In genomic region chr11:65316979-65317786, GRCh38 we compare ENCODE assay signal across 9 cellular contexts. TPM values are rescaled to one million over a fixed set of nuclear protein-coding genes. Genes with fewer than 3 reads are reported as not detected.
DNase-seq lines count a peak whose midpoint lies in the region; ATAC-seq, FAIRE-seq and TF ChIP-seq lines count a peak whose summit lies in the region.
"Had no signal": no experiment of that assay in that cellular context is flagged by ENCODE, and none has a peak within 500 bp of the region (broad histone marks: within the 10 kb centered on the region; RNA-seq: fewer than 3 reads in every experiment).

No MANE protein-coding gene starts in this region.

- peak; percentile 99 for FAIRE-seq in endothelial cell of umbilical vein (lab: Jason Lieb, UNC)

- POLR2A ChIA-PET in endothelial cell of umbilical vein (lab: Charles Lee) = interaction anchor here (0.6 to 3.9 kb wide), 7 partner anchors 9 to 55 kb away, joined by 3 to 65 read pairs (median 3); no protein-coding TSS in a partner anchor

- CTCF ChIA-PET in endothelial cell of umbilical vein (lab: Charles Lee) = interaction anchor here (1.0 to 9.0 kb wide), 12 partner anchors 9 to 113 kb away, joined by 3 to 625 read pairs (median 22); partner anchors contain the start of genes DPF2, POLA2 and TIGD3

- H3K4me2 ChIP-seq in endothelial cell of umbilical vein (ENCODE audit: insufficient read depth, low read length) = peak overlapping the region; percentile 65

- no peak for TF ChIP-seq CTCF in endothelial cell of umbilical vein (IDR thresholded peaks at IDR 0.05; ENCODE audit: extremely low read depth in 1 of 2, insufficient read depth in 1 of 2, low read depth in 1 of 2, low read length in 2 of 2)

- H3K9me1 ChIP-seq in endothelial cell of umbilical vein (replicated peaks; ENCODE audit: control insufficient read depth, extremely low read depth, insufficient read depth, low read length) = no peaks in the 10 kb centered on the region

- peaks cover 31% of the 10 kb centered on the region for H3K4me1 ChIP-seq in endothelial cell of umbilical vein (ENCODE audit: control insufficient read depth, extremely low read depth, insufficient read depth, low read length)
- peaks cover 42% of the 10 kb centered on the region for H3K4me1 ChIP-seq in muscle layer of colon (ENCODE audit: insufficient read depth, low read length)

- no peak overlapping the region for H2AFZ ChIP-seq in endothelial cell of umbilical vein (ENCODE audit: low read depth, low read length)

- H3K9ac ChIP-seq in endothelial cell of umbilical vein (replicated peaks; ENCODE audit: extremely low read depth, insufficient read depth, low read length) (peak overlapping the region; percentile 73), muscle layer of colon (ENCODE audit: low read length) (peak overlapping the region; percentile 15)

- peak; percentile 78 for TF ChIP-seq POLR2A in endothelial cell of umbilical vein (IDR thresholded peaks at IDR 0.05; ENCODE audit: low read depth, low read length)

- dilution Hi-C loops in endothelial cell of umbilical vein (cut with MboI; ENCODE audit: extremely low pct_ligation_motif_present, low sequenced_read_pairs) = no loop called here

- intact Hi-C loops in endothelial cell of umbilical vein (cut with micrococcal nuclease) = loop anchor here (2.0 to 5.0 kb wide), 2 partner anchors 115 to 198 kb away; no protein-coding TSS in a partner anchor

- DNase-seq in AG20443 (ENCODE audit: low spot score) (peak; percentile 61), NCI-H2029 treated with DMSO at 0.1 percent for 48 hours (lab: John Stamatoyannopoulos, UW) (peak; percentile 22), endothelial cell of umbilical vein (ENCODE audit: low read depth, low spot score) (peak; percentile 80), amniotic stem cell (lab: John Stamatoyannopoulos, UW) (no peak), NCI-H1930 (lab: John Stamatoyannopoulos, UW) (no peak)
- DNase-seq: activated naive CD8-positive, alpha-beta T cell treated with anti-CD3 and anti-CD28 coated beads, Interleukin-2, amount 10 ng/mL, durations not matched to agents 7 days and 5 days had no signal

- no peaks in the 10 kb centered on the region for H4K20me1 ChIP-seq in endothelial cell of umbilical vein (replicated peaks; ENCODE audit: control insufficient read depth, extremely low read depth, insufficient read depth, low read length)

- no peaks in the 10 kb centered on the region for H3K9me3 ChIP-seq in endothelial cell of umbilical vein (replicated peaks; ENCODE audit: control insufficient read depth, insufficient read depth, low read length)
- H3K9me3 ChIP-seq in muscle layer of colon (ENCODE audit: low read length) = no peaks in the 10 kb centered on the region

- no TSS peak for BruUV-seq in endothelial cell of umbilical vein (replicated peaks; lab: Mats Ljungman, UMichigan)

- ATAC-seq in GM19455 (IDR thresholded peaks at IDR 0.05; ENCODE audit: unreplicated experiment) (no peak), GM21381 (IDR thresholded peaks at IDR 0.05; ENCODE audit: unreplicated experiment) (no peak)

- H3K79me2 ChIP-seq in endothelial cell of umbilical vein (ENCODE audit: control insufficient read depth, insufficient read depth, low read length) = peaks cover 82% of the 10 kb centered on the region

- peak overlapping the region; percentile 84 for H3K27ac ChIP-seq in endothelial cell of umbilical vein (ENCODE audit: insufficient read depth, low read depth, low read length)
- peak overlapping the region; percentile 65 for H3K27ac ChIP-seq in muscle layer of colon (ENCODE audit: low read depth, low read length)

- H3K4me3 ChIP-seq in endothelial cell of umbilical vein (replicated peaks in 1 of 3; ENCODE audit: insufficient read depth in 1 of 3, low read depth in 1 of 3, low read length in 3 of 3) (peak overlapping the region; percentile 87 to 97 (median 90)), muscle layer of colon (ENCODE audit: low read depth in 1 of 2, low read length in 2 of 2) (peak overlapping the region in 1 of 2 donors; percentile 68)

- H3K36me3 ChIP-seq in endothelial cell of umbilical vein (ENCODE audit: control insufficient read depth in 2 of 2, extremely low read depth in 1 of 2, insufficient read depth in 2 of 2, low read length in 2 of 2) (peaks cover 17 to 20% of the 10 kb centered on the region in 2 experiments), muscle layer of colon (ENCODE audit: insufficient read depth, low read length) (peaks cover 22% of the 10 kb centered on the region)

- H3K27me3 ChIP-seq in endothelial cell of umbilical vein (ENCODE audit: control insufficient read depth in 2 of 2, insufficient read depth in 2 of 2, low read length in 2 of 2) = no peaks in the 10 kb centered on the region
- H3K27me3 ChIP-seq in muscle layer of colon (ENCODE audit: control insufficient read depth in 1 of 2, insufficient read depth in 2 of 2, low read length in 2 of 2) = no peaks in the 10 kb centered on the region

TF ChIP-seq in endothelial cell of umbilical vein, 7 proteins besides CTCF, POLR2A, EP300 and RAD21:
- TF ChIP-seq POLR2AphosphoS5 (IDR thresholded peaks at IDR 0.05; ENCODE audit: insufficient read depth, low read depth, low read length) = peak; percentile 99
- no peak for TF ChIP-seq JUN (IDR thresholded peaks at IDR 0.05; ENCODE audit: borderline replicate concordance, insufficient read depth, insufficient read length, low read depth)
- TF ChIP-seq MYC (IDR thresholded peaks at IDR 0.05; ENCODE audit: low read depth, low read length) = peak; percentile 43
- TF ChIP-seq FOS (IDR thresholded peaks at IDR 0.05; ENCODE audit: borderline replicate concordance, insufficient read depth, low read length) = peak; percentile 89
- no peak for TF ChIP-seq EZH2 (IDR thresholded peaks at IDR 0.05; ENCODE audit: borderline replicate concordance, low read depth, low read length, severe bottlenecking)
- TF ChIP-seq MAX (IDR thresholded peaks at IDR 0.05; ENCODE audit: insufficient read depth, insufficient read length) = peak; percentile 43
- TF ChIP-seq GATA2 (IDR thresholded peaks at IDR 0.05; ENCODE audit: insufficient read depth, insufficient read length, low read depth, low read length) = peak; percentile 76

RNA-seq across cellular contexts. Expression of gene CDC42EP2, which starts 2.5 kb away (rescaled TPM):
- total RNA-seq in endothelial cell of umbilical vein = 23.4 and 23.9 TPM in 2 replicates
- 26.4 and 33.3 TPM in 2 replicates for polyA plus RNA-seq in endothelial cell of umbilical vein
- 12.0 and 17.4 TPM in 2 replicates for polyA plus RNA-seq in endothelial cell of umbilical vein (2011; cell fraction: cytosol; rRNA removed)
- polyA plus RNA-seq in endothelial cell of umbilical vein (2011; cell fraction: nucleus; rRNA removed) = 17.2 and 17.9 TPM in 2 replicates
- polyA plus RNA-seq in endothelial cell of umbilical vein (2012) = 33.6 and 38.1 TPM in 2 replicates
- polyA minus RNA-seq in endothelial cell of umbilical vein = 21.1 and 29.8 TPM in 2 replicates
- 12.0 TPM for polyA minus RNA-seq in endothelial cell of umbilical vein (2011; cell fraction: cytosol; rRNA and poly(A)+ RNA removed)
- polyA minus RNA-seq in endothelial cell of umbilical vein (2011; cell fraction: nucleus; rRNA and poly(A)+ RNA removed) = 35.3 and 46.4 TPM in 2 replicates

RNA-seq across cellular contexts. Expression of gene DPF2, which starts 16.5 kb away (rescaled TPM):
- total RNA-seq in endothelial cell of umbilical vein = 48.9 and 58.7 TPM in 2 replicates
- polyA plus RNA-seq in endothelial cell of umbilical vein = 62.2 and 73.3 TPM in 2 replicates
- polyA plus RNA-seq in endothelial cell of umbilical vein (2011; cell fraction: cytosol; rRNA removed) = 45.6 and 53.3 TPM in 2 replicates
- polyA plus RNA-seq in endothelial cell of umbilical vein (2011; cell fraction: nucleus; rRNA removed) = 72.4 and 84.8 TPM in 2 replicates
- 44.0 and 45.5 TPM in 2 replicates for polyA plus RNA-seq in endothelial cell of umbilical vein (2012)
- 45.6 and 51.2 TPM in 2 replicates for polyA minus RNA-seq in endothelial cell of umbilical vein
- 22.1 TPM for polyA minus RNA-seq in endothelial cell of umbilical vein (2011; cell fraction: cytosol; rRNA and poly(A)+ RNA removed)
- 35.2 and 36.0 TPM in 2 replicates for polyA minus RNA-seq in endothelial cell of umbilical vein (2011; cell fraction: nucleus; rRNA and poly(A)+ RNA removed)

RNA-seq across cellular contexts. Expression of gene TIGD3, which starts 37.4 kb away (rescaled TPM):
- 0.27 TPM in 1 of 2 replicates, not detected in the other for total RNA-seq in endothelial cell of umbilical vein
- 0.18 TPM in 2 replicates for polyA plus RNA-seq in endothelial cell of umbilical vein
- 0.13 TPM in 2 replicates for polyA plus RNA-seq in endothelial cell of umbilical vein (2011; cell fraction: cytosol; rRNA removed)
- 0.41 and 0.43 TPM in 2 replicates for polyA plus RNA-seq in endothelial cell of umbilical vein (2011; cell fraction: nucleus; rRNA removed)
- polyA plus RNA-seq in endothelial cell of umbilical vein (2012) = 0.16 and 0.19 TPM in 2 replicates
- polyA minus RNA-seq in endothelial cell of umbilical vein = 0.15 TPM in 1 of 2 replicates, not detected in the other
- polyA minus RNA-seq in endothelial cell of umbilical vein (2011; cell fraction: cytosol; rRNA and poly(A)+ RNA removed) = 0.92 TPM
- polyA minus RNA-seq in endothelial cell of umbilical vein (2011; cell fraction: nucleus; rRNA and poly(A)+ RNA removed) = not detected in 2 replicates

RNA-seq across cellular contexts. Expression of gene POLA2, which starts 55.4 kb away (rescaled TPM):
- 24.0 and 25.4 TPM in 2 replicates for total RNA-seq in endothelial cell of umbilical vein
- polyA plus RNA-seq in endothelial cell of umbilical vein = 30.0 and 36.2 TPM in 2 replicates
- 25.5 and 28.6 TPM in 2 replicates for polyA plus RNA-seq in endothelial cell of umbilical vein (2011; cell fraction: cytosol; rRNA removed)
- polyA plus RNA-seq in endothelial cell of umbilical vein (2011; cell fraction: nucleus; rRNA removed) = 40.1 and 48.1 TPM in 2 replicates
- 13.7 and 21.1 TPM in 2 replicates for polyA plus RNA-seq in endothelial cell of umbilical vein (2012)
- 31.0 and 41.0 TPM in 2 replicates for polyA minus RNA-seq in endothelial cell of umbilical vein
- 51.4 TPM for polyA minus RNA-seq in endothelial cell of umbilical vein (2011; cell fraction: cytosol; rRNA and poly(A)+ RNA removed)
- 19.8 and 37.0 TPM in 2 replicates for polyA minus RNA-seq in endothelial cell of umbilical vein (2011; cell fraction: nucleus; rRNA and poly(A)+ RNA removed)

Comparison
In these comparisons a context has a peak if more than half of its experiments do, and no peak if none do; other contexts are left out.
1. DNase-seq: peak in AG20443 (single experiment), NCI-H2029 treated with DMSO at 0.1 percent for 48 hours (single experiment) and endothelial cell of umbilical vein (single experiment); none in amniotic stem cell (single experiment) and NCI-H1930 (0 of 2).